In the genomic region with DNA sequence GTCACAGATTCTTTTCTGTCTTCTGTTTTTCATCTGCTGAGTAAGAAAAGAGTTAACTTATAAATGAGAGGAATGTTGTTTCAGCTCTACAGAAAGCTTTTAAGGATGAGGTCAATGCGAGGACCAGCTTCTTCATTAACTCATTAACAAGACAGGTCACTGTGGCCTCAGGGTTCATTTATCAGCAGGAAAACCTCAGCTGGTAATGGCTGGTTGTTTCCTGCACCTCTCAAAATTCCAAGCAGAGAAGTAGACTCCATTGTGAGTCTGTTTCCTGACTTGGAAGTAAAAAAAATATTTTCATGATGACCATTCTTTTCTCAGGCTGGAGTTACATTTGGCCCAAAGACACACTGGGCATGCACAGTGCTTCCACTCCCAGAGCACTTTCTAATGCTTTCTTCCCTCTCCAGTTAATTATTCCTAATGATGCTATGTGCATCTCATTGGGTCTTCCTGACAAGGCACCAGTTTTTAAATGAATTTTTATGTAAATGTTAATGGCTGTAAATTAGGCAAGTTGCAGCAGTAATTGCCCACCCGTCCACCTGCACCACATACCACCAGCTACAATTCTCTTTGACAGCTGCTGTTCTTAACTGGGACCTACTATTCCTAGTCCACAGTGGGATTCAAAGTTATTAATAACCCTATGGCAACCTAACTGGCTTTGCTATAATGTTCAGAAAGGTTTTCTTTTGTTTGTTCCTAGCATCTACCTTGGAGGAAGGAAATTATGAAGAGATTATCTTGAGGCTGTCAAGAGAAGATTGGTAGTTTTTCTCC, we compare ENCODE assay signal across 12 cellular contexts.
DNase-seq lines count a peak whose midpoint lies in the region; ATAC-seq and TF ChIP-seq lines count a peak whose summit lies in the region.
"Had no signal": no experiment of that assay in that cellular context is flagged by ENCODE, and none has a peak within 500 bp of the region (broad histone marks: within the 10 kb centered on the region; RNA-seq: fewer than 3 reads in every experiment).

No MANE protein-coding gene starts in this region.

- DNase-seq in HK-2 (ENCODE audit: unreplicated experiment) (peak; percentile 69), mammary epithelial cell (no peak), kidney glomerular epithelial cell (lab: John Stamatoyannopoulos, UW) (peak; percentile 94), NOMO-1 treated with dmso at 0.1 percent for 144 hours (lab: John Stamatoyannopoulos, UW; ENCODE audit: unreplicated experiment) (no peak)
- DNase-seq in activated CD4-positive, alpha-beta T cell treated with anti-CD3 and anti-CD28 coated beads for 4 hours: no peak
- DNase-seq: activated T-cell treated with anti-CD3 and anti-CD28 coated beads, Interleukin-2, amount 50 U/mL, for 4 hours; DMS53; NCI-H1092 treated with DMSO at 0.1 percent for 48 hours had no signal

- intact Hi-C loops in mammary epithelial cell (cut with micrococcal nuclease): no loop called here

- H3K9ac ChIP-seq in mammary epithelial cell (ENCODE audit: insufficient read depth, low read length) (no peak overlapping the region), stomach smooth muscle (ENCODE audit: low read length in 2 of 2) (no peak overlapping the region)

- H3K36me3 ChIP-seq in mammary epithelial cell (ENCODE audit: insufficient read depth, low read length) (peaks cover 2% of the 10 kb centered on the region), stomach smooth muscle (ENCODE audit: control insufficient read depth in 2 of 2, insufficient read depth in 2 of 2, low read length in 2 of 2) (no peaks in the 10 kb centered on the region)

- H4K20me1 ChIP-seq in mammary epithelial cell (ENCODE audit: insufficient read depth, low read length): no peaks in the 10 kb centered on the region

- ATAC-seq in HG02981 (IDR thresholded peaks at IDR 0.05; ENCODE audit: unreplicated experiment) (no peak), HG03520 (IDR thresholded peaks at IDR 0.05; ENCODE audit: unreplicated experiment) (no peak)
- ATAC-seq: activated T-cell treated with anti-CD3 and anti-CD28 coated beads, Interleukin-2, amount 50 U/mL, for 4 hours; stimulated activated memory B cell treated with anti-CD40 and anti-IgM and Interleukin-4, amounts not matched to agents 10 μg/mL and 1 μg/mL and 100 μg/mL, for 72 hours had no signal

- dilution Hi-C loops in mammary epithelial cell (cut with HindIII; ENCODE audit: low sequenced_read_pairs): loop anchor here (5.0 kb wide), 1 partner anchor 34 kb away; no protein-coding TSS in a partner anchor

- no peaks in the 10 kb centered on the region for H3K9me3 ChIP-seq in mammary epithelial cell (replicated peaks; ENCODE audit: insufficient read depth, low read length)
- H3K9me3 ChIP-seq in stomach smooth muscle (ENCODE audit: control insufficient read depth in 2 of 2, low read length in 2 of 2): no peaks in the 10 kb centered on the region

- BruUV-seq in mammary epithelial cell (replicated peaks; lab: Mats Ljungman, UMichigan): no TSS peak

- peak overlapping the region; percentile 15 for H3K4me2 ChIP-seq in mammary epithelial cell (ENCODE audit: insufficient read depth, low read depth, low read length)

- no peaks in the 10 kb centered on the region for H3K79me2 ChIP-seq in mammary epithelial cell (ENCODE audit: insufficient read depth, low read length)

- H3K27me3 ChIP-seq in mammary epithelial cell (ENCODE audit: insufficient read depth, low read length) (no peaks in the 10 kb centered on the region), stomach smooth muscle (ENCODE audit: control insufficient read depth in 1 of 2, insufficient read depth in 2 of 2, low read length in 2 of 2) (no peaks in the 10 kb centered on the region)

- CTCF ChIA-PET in mammary epithelial cell (lab: Charles Lee; ENCODE audit: low non-redundant PET): no interaction called here

- WGBS in mammary epithelial cell (ENCODE audit: low coverage, missing lambda C conversion rate): 54% methylated on average over 2 of the region's 2 CpGs

- H3K4me3 ChIP-seq in mammary epithelial cell (replicated peaks in 1 of 3; ENCODE audit: insufficient read depth in 1 of 3, low read depth in 2 of 3, low read length in 3 of 3) (no peak overlapping the region), stomach smooth muscle (ENCODE audit: low read length in 2 of 2) (no peak overlapping the region)

- TF ChIP-seq CTCF in mammary epithelial cell (conservative IDR thresholded peaks at IDR 0.05 in 1 of 2, IDR thresholded peaks at IDR 0.05 in 1 of 2; ENCODE audit: extremely low read depth in 1 of 2, insufficient read depth in 1 of 2, low read depth in 1 of 2, low read length in 2 of 2): no peak

- H3K4me1 ChIP-seq in mammary epithelial cell (ENCODE audit: insufficient read depth, low read length) (peaks cover 33% of the 10 kb centered on the region), stomach smooth muscle (ENCODE audit: control insufficient read depth, insufficient read depth, low read length) (peaks cover 19% of the 10 kb centered on the region)

- no peak overlapping the region for H2AFZ ChIP-seq in mammary epithelial cell (ENCODE audit: low read depth, low read length)

- in situ Hi-C loops in mammary epithelial cell (cut with MboI; ENCODE audit: low sequenced_read_pairs in 2 of 2): no loop called here

- no peak overlapping the region for H3K27ac ChIP-seq in mammary epithelial cell (ENCODE audit: insufficient read depth, low read depth, low read length)
- H3K27ac ChIP-seq in stomach smooth muscle (ENCODE audit: low read length): peak overlapping the region; percentile 70

Comparison
In these comparisons a context has a peak if more than half of its experiments do, and no peak if none do; other contexts are left out.
1. DNase-seq: peak in HK-2 (single experiment) and kidney glomerular epithelial cell (single experiment); none in mammary epithelial cell (single experiment), NOMO-1 treated with dmso at 0.1 percent for 144 hours (single experiment) and activated CD4-positive, alpha-beta T cell treated with anti-CD3 and anti-CD28 coated beads for 4 hours (0 of 2).